Comparison of ENCODE assay signal across 22 cellular contexts in genomic region chr18:59454909-59455727, GRCh38.
DNase-seq lines count a peak whose midpoint lies in the region; ATAC-seq, FAIRE-seq and TF ChIP-seq lines count a peak whose summit lies in the region.
"Had no signal": no experiment of that assay in that cellular context is flagged by ENCODE, and none has a peak within 500 bp of the region (broad histone marks: within the 10 kb centered on the region; RNA-seq: fewer than 3 reads in every experiment).

No MANE protein-coding gene starts in this region.

- TF ChIP-seq EP300 in HepG2 (IDR thresholded peaks at IDR 0.05; ENCODE audit: low read depth in 2 of 2, low read length in 2 of 2): no peak
- TF ChIP-seq EP300 in HepG2 (CRISPR knock-in tag; IDR thresholded peaks at IDR 0.05; ENCODE audit: borderline replicate concordance): no peak

- H3K4me1 Mint-ChIP-seq in endodermal cell: peaks cover 56% of the 10 kb centered on the region
- no peaks in the 10 kb centered on the region for H3K4me1 Mint-ChIP-seq in stimulated activated memory B cell treated with anti-CD40 and anti-IgM and Interleukin-4, amounts not matched to agents 10 μg/mL and 1 μg/mL and 100 μg/mL, for 72 hours
- H3K4me1 Mint-ChIP-seq in CD4-positive, alpha-beta memory T cell: no peaks in the 10 kb centered on the region
- H3K4me1 Mint-ChIP-seq: T-cell had no signal

- in situ Hi-C loops in HepG2 (cut with HindIII; ENCODE audit: extremely low pct_ligation_motif_present, low pct_unique_long_range_greater_than_20kb) (loop anchor here (10.0 to 25.0 kb wide), 2 partner anchors 182 to 370 kb away; no protein-coding TSS in a partner anchor), HAP-1 (cut with MboI; ENCODE audit: low sequenced_read_pairs) (loop anchor here (5.0 kb wide), 1 partner anchor 367 kb away; no protein-coding TSS in a partner anchor)

- no peak for FAIRE-seq in HepG2 (lab: Jason Lieb, UNC)
- FAIRE-seq: bronchial epithelial cell, TTC549 had no signal

- no peak overlapping the region for H2AFZ ChIP-seq in HepG2 (ENCODE audit: low read length)

- no peaks in the 10 kb centered on the region for H3K36me3 Mint-ChIP-seq in endodermal cell (ENCODE audit: low read depth)
- H3K36me3 Mint-ChIP-seq in stimulated activated memory B cell treated with anti-CD40 and anti-IgM and Interleukin-4, amounts not matched to agents 10 μg/mL and 1 μg/mL and 100 μg/mL, for 72 hours: no peaks in the 10 kb centered on the region
- H3K36me3 Mint-ChIP-seq in CD4-positive, alpha-beta memory T cell: no peaks in the 10 kb centered on the region
- H3K36me3 Mint-ChIP-seq: T-cell had no signal

- CTCF ChIA-PET in HepG2 (lab: Yijun Ruan, JAX; ENCODE audit: low intra/inter-chr PET ratio, low total read pairs): interaction anchor here (0.9 kb wide), 1 partner anchor 368 kb away, joined by 3 read pairs; no protein-coding TSS in a partner anchor
- CTCF ChIA-PET in CD4-positive, alpha-beta memory T cell (lab: Charles Lee; ENCODE audit: partially characterized antibody): interaction anchor here (1.1 kb wide), 1 partner anchor 146 kb away, joined by 3 read pairs; no protein-coding TSS in a partner anchor

- H3K27ac ChIP-seq in endodermal cell (ENCODE audit: low read depth, low read length) (no peak overlapping the region), HepG2 (ENCODE audit: extremely low read length, insufficient read depth, low read length) (no peak overlapping the region)
- no peak overlapping the region for H3K27ac ChIP-seq in CD4-positive, alpha-beta memory T cell (ENCODE audit: low read depth, low read length)
- H3K27ac ChIP-seq: KMS-11 had no signal

- POLR2A ChIA-PET in HepG2 (lab: Yijun Ruan, JAX): no interaction called here
- POLR2A ChIA-PET in CD4-positive, alpha-beta memory T cell (lab: Charles Lee; ENCODE audit: partially characterized antibody): no interaction called here

- no peaks in the 10 kb centered on the region for H3K36me3 ChIP-seq in endodermal cell (ENCODE audit: control insufficient read depth, insufficient read depth, low read length)
- H3K36me3 ChIP-seq in HepG2 (replicated peaks in 1 of 2; ENCODE audit: control insufficient read depth in 1 of 2, insufficient read depth in 2 of 2, low read length in 2 of 2): no peaks in the 10 kb centered on the region
- H3K36me3 ChIP-seq in HAP-1 (replicated peaks): no peaks in the 10 kb centered on the region
- no peaks in the 10 kb centered on the region for H3K36me3 ChIP-seq in CD4-positive, alpha-beta memory T cell (ENCODE audit: insufficient read depth, low read length)

- no peak overlapping the region for H3K27ac Mint-ChIP-seq in endodermal cell
- no peak overlapping the region for H3K27ac Mint-ChIP-seq in stimulated activated memory B cell treated with anti-CD40 and anti-IgM and Interleukin-4, amounts not matched to agents 10 μg/mL and 1 μg/mL and 100 μg/mL, for 72 hours
- H3K27ac Mint-ChIP-seq in CD4-positive, alpha-beta memory T cell: peak overlapping the region in 1 of 7 donors; percentile 69
- H3K27ac Mint-ChIP-seq: dendritic cell treated with granulocyte-macrophage colony-stimulating factor and Interleukin-4, amounts not matched to agents 40 ng/mL and 50 ng/mL, for 4 days; T-cell had no signal

- 79 to 80% methylated on average over 11 to 13 of the region's 13 CpGs for WGBS in endodermal cell (ENCODE audit: insufficient coverage in 1 of 2, insufficient read length in 1 of 2), 2 experiments
- WGBS in HepG2 (ENCODE audit: low lambda C conversion rate): 4% methylated on average over 12 of the region's 13 CpGs

- H3K79me2 ChIP-seq in HepG2 (ENCODE audit: insufficient read depth, low read length): no peaks in the 10 kb centered on the region

- TF ChIP-seq CTCF in endodermal cell (conservative IDR thresholded peaks at IDR 0.05): no peak
- no peak for TF ChIP-seq CTCF in HepG2 (CRISPR knock-in tag; IDR thresholded peaks at IDR 0.05)

- H3K4me1 ChIP-seq in endodermal cell (ENCODE audit: control insufficient read depth, insufficient read depth, low read length) (peaks cover 37% of the 10 kb centered on the region), HepG2 (ENCODE audit: insufficient read depth, low read length) (peaks cover 47% of the 10 kb centered on the region), HAP-1 (no peaks in the 10 kb centered on the region)
- H3K4me1 ChIP-seq in CD4-positive, alpha-beta memory T cell (ENCODE audit: insufficient read depth, low read length): no peaks in the 10 kb centered on the region

- H3K9me3 Mint-ChIP-seq in endodermal cell: no peaks in the 10 kb centered on the region
- no peaks in the 10 kb centered on the region for H3K9me3 Mint-ChIP-seq in stimulated activated memory B cell treated with anti-CD40 and anti-IgM and Interleukin-4, amounts not matched to agents 10 μg/mL and 1 μg/mL and 100 μg/mL, for 72 hours
- no peaks in the 10 kb centered on the region for H3K9me3 Mint-ChIP-seq in CD4-positive, alpha-beta memory T cell
- H3K9me3 Mint-ChIP-seq: dendritic cell treated with granulocyte-macrophage colony-stimulating factor and Interleukin-4, amounts not matched to agents 40 ng/mL and 50 ng/mL, for 4 days; T-cell had no signal

- no peak overlapping the region for H3K4me3 ChIP-seq in endodermal cell (ENCODE audit: low read length)
- H3K4me3 ChIP-seq in HepG2 (replicated peaks in 1 of 3; ENCODE audit: insufficient read depth in 1 of 3, low read depth in 2 of 3, low read length in 3 of 3): no peak overlapping the region
- no peak overlapping the region for H3K4me3 ChIP-seq in HAP-1
- H3K4me3 ChIP-seq in CD4-positive, alpha-beta memory T cell (ENCODE audit: low read length in 2 of 2): no peak overlapping the region

- H3K9ac ChIP-seq in endodermal cell (ENCODE audit: extremely low read depth, low read length, poor library complexity, severe bottlenecking) (no peak overlapping the region), HepG2 (ENCODE audit: insufficient read depth, low read depth, low read length) (no peak overlapping the region)
- H3K9ac ChIP-seq: KMS-11 had no signal

- H3K4me2 ChIP-seq in HepG2 (ENCODE audit: low read depth, low read length): no peak overlapping the region
- H3K4me2 ChIP-seq: KMS-11 had no signal

- peaks cover 34% of the 10 kb centered on the region for H3K27me3 Mint-ChIP-seq in endodermal cell (ENCODE audit: insufficient read depth)
- peaks cover 24% of the 10 kb centered on the region for H3K27me3 Mint-ChIP-seq in stimulated activated memory B cell treated with anti-CD40 and anti-IgM and Interleukin-4, amounts not matched to agents 10 μg/mL and 1 μg/mL and 100 μg/mL, for 72 hours
- H3K27me3 Mint-ChIP-seq in CD4-positive, alpha-beta memory T cell: peaks cover 4 to 5% of the 10 kb centered on the region in 2 donors

- peak; percentile 23 for DNase-seq in NCI-H345 (lab: John Stamatoyannopoulos, UW)
- DNase-seq in NCI-H345 treated with DMSO at 0.1 percent for 48 hours (lab: John Stamatoyannopoulos, UW; ENCODE audit: unreplicated experiment): no peak
- peak; percentile 69 for DNase-seq in endodermal cell
- DNase-seq in HepG2 (ENCODE audit: low spot score): no peak
- no peak for DNase-seq in HAP-1 (ENCODE audit: low spot score in 2 of 2)
- no peak for DNase-seq in CD4-positive, alpha-beta memory T cell
- DNase-seq: activated CD4-positive, alpha-beta T cell treated with anti-CD3 and anti-CD28 coated beads for 1 hour; activated naive CD4-positive, alpha-beta T cell treated with Interleukin-2 at 50 U/mL for 16 hours; activated T-cell treated with anti-CD3 and anti-CD28 coated beads, Interleukin-2, amount 50 U/mL, for 1 hour; AML-193; amygdala; H7; NCI-H1436 treated with DMSO at 0.1 percent for 48 hours; NCI-H2171; stimulated activated CD4-positive, alpha-beta T cell treated with anti-CD3 and anti-CD28 coated beads, Interleukin-4, amount 100 ng/mL, for 1 hour; T-cell had no signal

- TF ChIP-seq RAD21 in HepG2 (CRISPR knock-in tag; IDR thresholded peaks at IDR 0.05): no peak

- intact Hi-C loops in HepG2 (cut with micrococcal nuclease; ENCODE audit: unreplicated experiment): loop anchor here (10.0 kb wide), 1 partner anchor 160 kb away; no protein-coding TSS in a partner anchor
- intact Hi-C loops in CD4-positive, alpha-beta memory T cell (cut with micrococcal nuclease): no loop called here

- ATAC-seq in HepG2 (0 out of 3 replicates have a peak, but pooled peaks have one; percentile 17), GM21381 (IDR thresholded peaks at IDR 0.05; ENCODE audit: unreplicated experiment) (no peak)
- peak; percentile 31 for ATAC-seq in stimulated activated memory B cell treated with anti-CD40 and anti-IgM and Interleukin-4, amounts not matched to agents 10 μg/mL and 1 μg/mL and 100 μg/mL, for 72 hours
- ATAC-seq: T-cell had no signal

- H4K20me1 ChIP-seq in HepG2 (ENCODE audit: insufficient read depth, low read length): no peaks in the 10 kb centered on the region

- TF ChIP-seq POLR2A in HepG2 (IDR thresholded peaks at IDR 0.05; ENCODE audit: insufficient read depth in 1 of 2, low read depth in 2 of 2, low read length in 2 of 2): no peak

- H3K4me3 Mint-ChIP-seq in endodermal cell: no peak overlapping the region
- H3K4me3 Mint-ChIP-seq in stimulated activated memory B cell treated with anti-CD40 and anti-IgM and Interleukin-4, amounts not matched to agents 10 μg/mL and 1 μg/mL and 100 μg/mL, for 72 hours: no peak overlapping the region
- no peak overlapping the region for H3K4me3 Mint-ChIP-seq in CD4-positive, alpha-beta memory T cell
- H3K4me3 Mint-ChIP-seq: dendritic cell treated with granulocyte-macrophage colony-stimulating factor and Interleukin-4, amounts not matched to agents 40 ng/mL and 50 ng/mL, for 4 days; T-cell had no signal

- no TSS peak for BruUV-seq in HepG2 (replicated peaks; lab: Mats Ljungman, UMichigan)

- H3K9me3 ChIP-seq in endodermal cell (ENCODE audit: control insufficient read depth, low read length): no peaks in the 10 kb centered on the region
- H3K9me3 ChIP-seq in HepG2 (ENCODE audit: low read length): no peaks in the 10 kb centered on the region
- no peaks in the 10 kb centered on the region for H3K9me3 ChIP-seq in HAP-1
- no peaks in the 10 kb centered on the region for H3K9me3 ChIP-seq in CD4-positive, alpha-beta memory T cell (ENCODE audit: control insufficient read depth in 1 of 2, low read length in 2 of 2)

- peaks cover 32% of the 10 kb centered on the region for H3K27me3 ChIP-seq in endodermal cell (ENCODE audit: control insufficient read depth, insufficient read depth, low read length, poor library complexity, severe bottlenecking)
- peaks cover 3 to 71% of the 10 kb centered on the region in 2 experiments; a peak in 3 of 5 replicates for H3K27me3 ChIP-seq in HepG2 (ENCODE audit: control insufficient read depth in 1 of 2, insufficient read depth in 2 of 2, low read length in 2 of 2)
- H3K27me3 ChIP-seq in HAP-1 (ENCODE audit: low read depth): 0 out of 2 replicates have a peak, but pooled peaks cover 3% of the 10 kb centered on the region
- no peaks in the 10 kb centered on the region for H3K27me3 ChIP-seq in CD4-positive, alpha-beta memory T cell (ENCODE audit: insufficient read depth, low read length)

TF ChIP-seq in HepG2, 621 proteins besides CTCF, POLR2A, EP300 and RAD21 (continues in another document):
- TF ChIP-seq NR2F6 (IDR thresholded peaks at IDR 0.05) (peak; percentile 22; the same call in 1 of the 2 replicates), NR2F6 (CRISPR knock-in tag; IDR thresholded peaks at IDR 0.05) (no peak)

Comparison
In these comparisons a context has a peak if more than half of its experiments do, and no peak if none do; other contexts are left out.
1. DNase-seq: peak in NCI-H345 (single experiment) and endodermal cell (single experiment); none in NCI-H345 treated with DMSO at 0.1 percent for 48 hours (single experiment), HepG2 (single experiment), HAP-1 (0 of 2) and CD4-positive, alpha-beta memory T cell (0 of 5).